ENCODE assay signal across 11 cellular contexts in genomic region chr3:159928692-159929091, GRCh38. TPM values are rescaled to one million over a fixed set of nuclear protein-coding genes. Genes with fewer than 3 reads are reported as not detected.
A peak's percentile ranks its signal among the peaks of the same experiment; 100 is the strongest.
DNase-seq lines count a peak whose midpoint lies in the region; ATAC-seq and TF ChIP-seq lines count a peak whose summit lies in the region.
"Had no signal": no experiment of that assay in that cellular context is flagged by ENCODE, and none has a peak within 500 bp of the region (broad histone marks: within the 10 kb centered on the region; RNA-seq: fewer than 3 reads in every experiment).

No MANE protein-coding gene starts in this region.

- H3K14ac ChIP-seq in IMR-90 (replicated peaks; ENCODE audit: low read depth, low read length): peak overlapping the region; percentile 92

- H3K27me3 ChIP-seq in IMR-90 (ENCODE audit: control insufficient read depth, insufficient read depth, low read length): no peaks in the 10 kb centered on the region

- no TSS peak for BruUV-seq in IMR-90 (replicated peaks; lab: Mats Ljungman, UMichigan)

- peak overlapping the region; percentile 99 for H3K18ac ChIP-seq in IMR-90 (ENCODE audit: low read depth, low read length)

- H3K36me3 ChIP-seq in IMR-90 (ENCODE audit: control insufficient read depth, insufficient read depth, low read length) (no peaks in the 10 kb centered on the region), mesodermal cell (ENCODE audit: control insufficient read depth, insufficient read depth, low read length) (no peaks in the 10 kb centered on the region)

- H4K5ac ChIP-seq in IMR-90 (ENCODE audit: low read depth, low read length): peak overlapping the region; percentile 86

- 11% methylated on average over 2 of the region's 6 CpGs; no CpG with 5 or more reads in 1 of the 2 experiments for WGBS in IMR-90 (ENCODE audit: extremely low coverage in 2 of 2, insufficient read length in 1 of 2), 2 experiments
- 92 to 93% methylated on average over 6 of the region's 6 CpGs for WGBS in mesodermal cell (ENCODE audit: insufficient coverage in 2 of 2), 2 experiments

- H3K9me1 ChIP-seq in IMR-90 (ENCODE audit: insufficient read depth, low read length): peaks cover 18% of the 10 kb centered on the region

- H2BK20ac ChIP-seq in IMR-90 (ENCODE audit: low read depth, low read length): peak overlapping the region; percentile 99

- peak overlapping the region; percentile 97 for H4K91ac ChIP-seq in IMR-90 (ENCODE audit: insufficient read depth, low read depth, low read length)

- peak overlapping the region; percentile 61 for H2AFZ ChIP-seq in IMR-90 (replicated peaks; ENCODE audit: low read length, poor library complexity)

- peak overlapping the region; percentile 47; the same call in 1 of the 2 replicates for H3K9ac ChIP-seq in IMR-90 (ENCODE audit: low read depth, low read length)

- H3K9me3 ChIP-seq in IMR-90 (ENCODE audit: control insufficient read depth, insufficient read depth, low read length) (peaks cover under 1% of the 10 kb centered on the region), mesodermal cell (ENCODE audit: control insufficient read depth, low read length) (peaks cover 3% of the 10 kb centered on the region)

- H3K79me1 ChIP-seq in IMR-90 (ENCODE audit: low read depth in 1 of 2, low read length in 2 of 2): no peaks in the 10 kb centered on the region

- 0 out of 2 replicates have a peak, but pooled peaks have one; percentile 0 for TF ChIP-seq CTCF in IMR-90 (conservative IDR thresholded peaks at IDR 0.05; ENCODE audit: low read depth, low read length)
- no peak for TF ChIP-seq CTCF in cardiac fibroblast (IDR thresholded peaks at IDR 0.05; ENCODE audit: low read depth, low read length)

- peak; percentile 86 for DNase-seq in ACHN
- DNase-seq in IMR-90: peak; percentile 98
- peak; percentile 92 to 97 for DNase-seq in cardiac fibroblast (ENCODE audit: low read depth in 2 of 2)
- no peak for DNase-seq in NCI-H524 (lab: John Stamatoyannopoulos, UW)
- DNase-seq in NCI-H1048 (lab: John Stamatoyannopoulos, UW): no peak
- DNase-seq: activated naive CD4-positive, alpha-beta T cell treated with anti-CD3 and anti-CD28 coated beads, Interleukin-2, amount 10 ng/mL, durations not matched to agents 7 days and 5 days; NCI-H187 treated with DMSO at 0.1 percent for 48 hours; stimulated activated CD4-positive, alpha-beta T cell treated with anti-CD3 and anti-CD28 coated beads, Interleukin-12 subunit alpha, Interleukin-12 subunit beta, amount 100 ng/mL, for 4 hours had no signal

- peak overlapping the region; percentile 89 for H2AK5ac ChIP-seq in IMR-90 (ENCODE audit: low read depth, low read length)

- peak overlapping the region; percentile 95 for H3K56ac ChIP-seq in IMR-90 (ENCODE audit: extremely low read depth, insufficient read depth, low read length)

- peak overlapping the region; percentile 71; the same call in 2 of the 3 replicates for H2BK15ac ChIP-seq in IMR-90 (ENCODE audit: low read depth, low read length)

- H3K4me3 ChIP-seq in IMR-90 (ENCODE audit: insufficient read depth, low read depth, low read length) (no peak overlapping the region), cardiac fibroblast (replicated peaks in 1 of 2; ENCODE audit: low read depth in 2 of 2, low read length in 2 of 2) (no peak overlapping the region), mesodermal cell (ENCODE audit: extremely low read depth, insufficient read depth, low read length, poor library complexity, severe bottlenecking) (no peak overlapping the region)

- peak overlapping the region; percentile 94 for H3K23ac ChIP-seq in IMR-90 (ENCODE audit: low read depth, low read length)

- H4K20me1 ChIP-seq in IMR-90 (ENCODE audit: insufficient read depth, low read length): no peaks in the 10 kb centered on the region

- peak overlapping the region; percentile 98 for H2BK120ac ChIP-seq in IMR-90 (ENCODE audit: low read depth, low read length)

- H2AK9ac ChIP-seq in IMR-90 (replicated peaks; ENCODE audit: low read depth, low read length, poor library complexity): peak overlapping the region; percentile 91

- intact Hi-C loops in IMR-90 (cut with micrococcal nuclease): loop anchor here (1.0 to 5.0 kb wide), 7 partner anchors 36 to 484 kb away; partner anchors contain the start of gene IL12A

- H3K4ac ChIP-seq in IMR-90 (ENCODE audit: low read depth, low read length): peak overlapping the region; percentile 97

- dilution Hi-C loops in IMR-90 (cut with HindIII; ENCODE audit: low sequenced_read_pairs, unreplicated experiment): no loop called here

- TF ChIP-seq POLR2A in IMR-90 (IDR thresholded peaks at IDR 0.05; ENCODE audit: low read depth, low read length): no peak

- H3K4me1 ChIP-seq in IMR-90 (ENCODE audit: control insufficient read depth, insufficient read depth, low read length): peaks cover 24% of the 10 kb centered on the region
- H3K4me1 ChIP-seq in mesodermal cell (ENCODE audit: control insufficient read depth, insufficient read depth, low read length, poor library complexity, severe bottlenecking): peaks cover 22% of the 10 kb centered on the region

- peak overlapping the region; percentile 44 for H3K4me2 ChIP-seq in IMR-90 (ENCODE audit: low read depth, low read length)

- CTCF ChIA-PET in IMR-90 (lab: Yijun Ruan, JAX): interaction anchor here (0.6 to 2.9 kb wide), 14 partner anchors 9 to 486 kb away, joined by 3 to 22 read pairs (median 4); partner anchors contain the start of gene IL12A

- H3K27ac ChIP-seq in IMR-90 (ENCODE audit: insufficient read depth, low read length) (peak overlapping the region; percentile 93), mesodermal cell (ENCODE audit: low read depth, low read length, severe bottlenecking) (peak overlapping the region; percentile 84)

- ATAC-seq in IMR-90 (ENCODE audit: low read depth): peak; percentile 87
- ATAC-seq in HG02870 (IDR thresholded peaks at IDR 0.05; ENCODE audit: unreplicated experiment): no peak
- no peak for ATAC-seq in HG03196 (IDR thresholded peaks at IDR 0.05; ENCODE audit: unreplicated experiment)

- peak overlapping the region; percentile 65 to 98 for H4K8ac ChIP-seq in IMR-90 (ENCODE audit: low read depth in 2 of 2, low read length in 2 of 2)

- in situ Hi-C loops in ACHN (cut with HindIII; ENCODE audit: low pct_ligation_motif_present, low pct_unique_long_range_greater_than_20kb, low sequenced_read_pairs): no loop called here
- in situ Hi-C loops in IMR-90 (cut with MboI; ENCODE audit: low sequenced_read_pairs): no loop called here

- TF ChIP-seq RAD21 in IMR-90 (IDR thresholded peaks at IDR 0.05; ENCODE audit: low read length): no peak

- peak overlapping the region; percentile 99 for H2BK5ac ChIP-seq in IMR-90 (ENCODE audit: low read depth, low read length, poor library complexity, severe bottlenecking)

- POLR2A ChIA-PET in IMR-90 (lab: Charles Lee; ENCODE audit: unreplicated experiment): interaction anchor here (0.6 to 1.3 kb wide), 5 partner anchors 27 to 78 kb away, joined by 3 to 5 read pairs (median 3); no protein-coding TSS in a partner anchor

TF ChIP-seq in IMR-90, 13 proteins besides CTCF, POLR2A, EP300 and RAD21:
- TF ChIP-seq RFX5 (IDR thresholded peaks at IDR 0.05; ENCODE audit: low read depth, low read length) (0 out of 2 replicates have a peak, but pooled peaks have one; percentile 6), FOS (IDR thresholded peaks at IDR 0.05; ENCODE audit: low read depth, low read length) (peak; percentile 82), CHD1 (IDR thresholded peaks at IDR 0.05; ENCODE audit: low read depth, low read length) (no peak), ELK1 (IDR thresholded peaks at IDR 0.05; ENCODE audit: borderline replicate concordance, low read depth, low read length) (no peak), MAFK (IDR thresholded peaks at IDR 0.05; ENCODE audit: low read depth, low read length) (peak; percentile 95), RCOR1 (IDR thresholded peaks at IDR 0.05; ENCODE audit: insufficient replicate concordance, low read length) (peak; percentile 73), MAZ (IDR thresholded peaks at IDR 0.05; ENCODE audit: borderline replicate concordance, low read depth, low read length) (0 out of 2 replicates have a peak, but pooled peaks have one; percentile 27), BHLHE40 (IDR thresholded peaks at IDR 0.05; ENCODE audit: low read depth, low read length) (peak; percentile 89), MXI1 (IDR thresholded peaks at IDR 0.05; ENCODE audit: borderline replicate concordance, low read depth, low read length) (0 out of 2 replicates have a peak, but pooled peaks have one; percentile 0), CEBPB (IDR thresholded peaks at IDR 0.05; ENCODE audit: low read depth, low read length) (peak; percentile 62), NFE2L2 (IDR thresholded peaks at IDR 0.05; ENCODE audit: low read depth, low read length) (peak; percentile 80), SMC3 (IDR thresholded peaks at IDR 0.05; ENCODE audit: low read depth, low read length) (no peak), USF2 (IDR thresholded peaks at IDR 0.05; ENCODE audit: low read depth, low read length) (no peak)

RNA-seq across cellular contexts. Expression of gene IL12A, which starts 59.9 kb away (rescaled TPM):
- 0.90 and 1.1 TPM in 2 replicates for total RNA-seq in IMR-90 (2012; rRNA removed)
- 2.9 and 5.3 TPM in 2 replicates for polyA plus RNA-seq in IMR-90 (2012; rRNA removed)
- 10.0 and 10.9 TPM in 2 replicates for polyA plus RNA-seq in IMR-90 (2012; cell fraction: cytosol; rRNA removed)
- polyA plus RNA-seq in IMR-90 (2012; cell fraction: nucleus; rRNA removed; ENCODE audit: low replicate concordance): 11.1 and 16.2 TPM in 2 replicates
- 0.55 TPM for polyA plus RNA-seq in mesodermal cell (2013, experiment 1 of 2)
- polyA plus RNA-seq in mesodermal cell (2013, experiment 2 of 2): 0.25 TPM

Comparison
In these comparisons a context has a peak if more than half of its experiments do, and no peak if none do; other contexts are left out.
1. DNase-seq: peak in ACHN (single experiment), IMR-90 (single experiment) and cardiac fibroblast (2 of 2); none in NCI-H524 (0 of 2) and NCI-H1048 (single experiment).